ENCODE assay signal across 24 cellular contexts in the genomic region with DNA sequence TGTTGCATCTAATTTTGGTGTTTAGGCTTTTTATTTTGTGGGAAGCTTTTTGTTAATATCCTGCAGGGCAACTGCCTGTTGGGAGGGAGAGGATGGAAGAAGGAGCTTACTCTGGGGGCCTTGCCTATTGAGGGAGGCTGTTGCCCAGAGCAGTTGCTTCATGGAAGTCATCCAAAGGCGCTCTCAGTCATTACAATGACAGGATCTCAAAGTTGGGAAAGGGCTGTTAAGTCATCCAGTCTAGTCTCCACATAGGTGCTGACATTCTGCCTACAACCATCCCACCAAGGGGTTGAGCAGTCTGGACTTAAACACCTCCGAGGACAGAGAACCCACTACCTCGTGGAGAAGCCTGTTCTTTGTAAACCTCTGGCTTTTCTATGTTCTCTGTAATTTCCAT. TPM values are rescaled to one million over a fixed set of nuclear protein-coding genes. Genes with fewer than 3 reads are reported as not detected.
A peak's percentile ranks its signal among the peaks of the same experiment; 100 is the strongest.
DNase-seq lines count a peak whose midpoint lies in the region; ATAC-seq and TF ChIP-seq lines count a peak whose summit lies in the region.
"Had no signal": no experiment of that assay in that cellular context is flagged by ENCODE, and none has a peak within 500 bp of the region (broad histone marks: within the 10 kb centered on the region; RNA-seq: fewer than 3 reads in every experiment).

No MANE protein-coding gene starts in this region.

- no peaks in the 10 kb centered on the region for H3K9me3 ChIP-seq in left ventricle myocardium inferior (replicated peaks)
- no peaks in the 10 kb centered on the region for H3K9me3 ChIP-seq in right atrium auricular region
- no peaks in the 10 kb centered on the region for H3K9me3 ChIP-seq in SJCRH30 (replicated peaks)
- H3K9me3 ChIP-seq: A549; BE2C; BLaER1 treated with 17β-estradiol and CSF1 and Interleukin-3, amounts not matched to agents 10 nM and 100 nM had no signal

- H3K36me3 ChIP-seq in left ventricle myocardium inferior: peaks cover 43% of the 10 kb centered on the region
- H3K36me3 ChIP-seq in right atrium auricular region: peaks cover 48% of the 10 kb centered on the region
- peaks cover 21% of the 10 kb centered on the region for H3K36me3 ChIP-seq in SJCRH30

- no peak for TF ChIP-seq CTCF in left ventricle myocardium inferior (IDR thresholded peaks at IDR 0.05; ENCODE audit: borderline replicate concordance)
- TF ChIP-seq CTCF in right atrium auricular region (IDR thresholded peaks at IDR 0.05): no peak

- H3K4me1 ChIP-seq in left ventricle myocardium inferior: peaks cover 20% of the 10 kb centered on the region
- H3K4me1 ChIP-seq in right atrium auricular region: peaks cover 0 to 11% of the 10 kb centered on the region in 2 donors
- H3K4me1 ChIP-seq in SJCRH30: no peaks in the 10 kb centered on the region
- H3K4me1 ChIP-seq: A549 had no signal

- H3K4me3 ChIP-seq in left ventricle myocardium inferior: no peak overlapping the region
- no peak overlapping the region for H3K4me3 ChIP-seq in right atrium auricular region
- H3K4me3 ChIP-seq in SJCRH30: no peak overlapping the region
- H3K4me3 ChIP-seq: A549; BLaER1 treated with 17β-estradiol and CSF1 and Interleukin-3, amounts not matched to agents 10 nM and 100 nM; GM12878; GM23338 had no signal

- ATAC-seq in Right ventricle myocardium superior (ENCODE audit: poor library complexity) (peak; percentile 27), left ventricle myocardium superior (peak; percentile 62)
- ATAC-seq: A549, GM12878, GM23338, HCT116 had no signal

- intact Hi-C loops in Right ventricle myocardium superior (cut with DNase I): no loop called here
- intact Hi-C loops in left ventricle myocardium inferior (cut with micrococcal nuclease): no loop called here
- intact Hi-C loops in left ventricle myocardium superior (cut with micrococcal nuclease): no loop called here

- DNase-seq in Right ventricle myocardium superior: no peak
- DNase-seq in left ventricle myocardium inferior: no peak
- no peak for DNase-seq in left ventricle myocardium superior
- no peak for DNase-seq in right atrium auricular region (ENCODE audit: low spot score)
- DNase-seq in islet precursor cell: peak; percentile 43
- no peak for DNase-seq in activated CD4-positive, alpha-beta T cell treated with anti-CD3 and anti-CD28 coated beads, Interleukin-2, amount 50 U/mL, for 48 hours
- DNase-seq in SJCRH30: no peak
- DNase-seq: 8988T; ACHN; AML-193; BE2C; CD4-positive, alpha-beta T cell; CD8-positive, alpha-beta memory T cell; DMS 273 treated with DMSO at 0.1 percent for 48 hours; DMS79; EL; GDM1; H9 had no signal

- H3K27me3 ChIP-seq in left ventricle myocardium inferior (ENCODE audit: low read depth): no peaks in the 10 kb centered on the region
- H3K27me3 ChIP-seq in right atrium auricular region: no peaks in the 10 kb centered on the region
- no peaks in the 10 kb centered on the region for H3K27me3 ChIP-seq in SJCRH30
- H3K27me3 ChIP-seq: BE2C; BLaER1 treated with 17β-estradiol and CSF1 and Interleukin-3, amounts not matched to agents 10 nM and 100 nM had no signal

- H3K27ac ChIP-seq in left ventricle myocardium inferior (replicated peaks) (no peak overlapping the region), right atrium auricular region (no peak overlapping the region), SJCRH30 (no peak overlapping the region)
- H3K27ac ChIP-seq: A549; BLaER1 treated with 17β-estradiol and CSF1 and Interleukin-3, amounts not matched to agents 10 nM and 100 nM had no signal

RNA-seq across cellular contexts. Expression of a gene that starts 13.2 kb away (rescaled TPM):
- total RNA-seq in Right ventricle myocardium superior (32.4 TPM), left ventricle myocardium inferior (31.3 TPM), left ventricle myocardium superior (39.2 TPM), right atrium auricular region (10 to 100 TPM; 17.1 to 18.9 TPM)
- 30.4 and 34.9 TPM in 2 replicates for total RNA-seq in SJCRH30 (2014; rRNA removed; shearing (Covaris generic))

RNA-seq across cellular contexts. Expression of a gene that starts 19.0 kb away (rescaled TPM):
- 23.4 TPM for total RNA-seq in Right ventricle myocardium superior
- total RNA-seq in left ventricle myocardium inferior: 26.2 TPM
- 37.8 TPM for total RNA-seq in left ventricle myocardium superior
- total RNA-seq in right atrium auricular region: 10 to 100 TPM in 1 of 2 donors, 1 to 10 TPM in 1; 4.1 to 13.8 TPM
- total RNA-seq in SJCRH30 (2014; rRNA removed; shearing (Covaris generic)): not detected in 2 replicates
- total RNA-seq: CD4-positive, alpha-beta T cell; CD8-positive, alpha-beta memory T cell; GM23338; H4; H9 had no signal
